Comparison of ENCODE assay signal across 10 cellular contexts in the genomic region with DNA sequence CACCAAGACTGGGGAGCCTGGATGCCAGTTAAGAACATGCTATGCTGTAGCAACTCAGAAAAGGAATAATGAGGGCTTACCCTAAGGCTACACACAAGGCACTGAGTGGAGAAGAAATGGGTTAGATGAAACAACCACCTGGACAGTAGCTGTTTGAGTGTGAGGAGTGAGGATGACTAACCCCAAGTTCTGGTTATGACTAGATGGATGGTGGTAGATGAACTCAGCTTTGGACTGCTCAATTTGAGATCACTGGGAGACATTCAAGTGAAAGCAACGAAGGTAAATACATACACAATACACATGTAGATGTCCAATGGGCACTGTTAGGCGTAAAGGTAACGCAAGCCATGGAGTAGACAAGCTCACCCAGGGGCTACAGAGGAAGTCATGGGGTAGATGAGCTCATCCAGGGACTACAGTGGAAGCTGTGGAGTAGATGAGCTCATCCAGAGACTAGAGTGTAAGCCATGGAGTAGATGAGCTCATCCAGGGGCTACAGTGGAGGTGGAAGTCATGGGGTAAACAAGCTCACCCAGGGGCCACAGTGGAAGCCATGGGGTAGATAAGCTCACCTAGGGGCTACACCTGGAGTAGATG.
DNase-seq lines count a peak whose midpoint lies in the region; ATAC-seq and TF ChIP-seq lines count a peak whose summit lies in the region.
"Had no signal": no experiment of that assay in that cellular context is flagged by ENCODE, and none has a peak within 500 bp of the region (broad histone marks: within the 10 kb centered on the region; RNA-seq: fewer than 3 reads in every experiment).

No MANE protein-coding gene starts in this region.

- H3K9me3 ChIP-seq in OCI-LY3 (ENCODE audit: insufficient read depth, low read length): 0 out of 2 replicates have a peak, but pooled peaks cover 4% of the 10 kb centered on the region

- no peaks in the 10 kb centered on the region for H3K27me3 Mint-ChIP-seq in stimulated activated memory B cell treated with anti-CD40 and anti-IgM and Interleukin-4, amounts not matched to agents 10 μg/mL and 1 μg/mL and 100 μg/mL, for 72 hours
- H3K27me3 Mint-ChIP-seq in immature natural killer cell (ENCODE audit: low read depth in 3 of 3): peaks cover 3 to 4% (median 4%) of the 10 kb centered on the region in 3 donors

- peaks cover 48% of the 10 kb centered on the region for H3K36me3 ChIP-seq in OCI-LY3 (replicated peaks; ENCODE audit: low read depth, low read length)

- peaks cover 24 to 27% of the 10 kb centered on the region in 2 donors for H3K9me3 Mint-ChIP-seq in activated naive CD4-positive, alpha-beta T cell treated with anti-CD3 and anti-CD28 coated beads, Interleukin-2, amount 50 U/mL, for 72 hours
- H3K9me3 Mint-ChIP-seq in stimulated activated memory B cell treated with anti-CD40 and anti-IgM and Interleukin-4, amounts not matched to agents 10 μg/mL and 1 μg/mL and 100 μg/mL, for 72 hours: peaks cover 23% of the 10 kb centered on the region
- peaks cover 13 to 22% (median 18%) of the 10 kb centered on the region in 6 donors for H3K9me3 Mint-ChIP-seq in immature natural killer cell

- H3K36me3 Mint-ChIP-seq in activated naive CD4-positive, alpha-beta T cell treated with anti-CD3 and anti-CD28 coated beads, Interleukin-2, amount 50 U/mL, for 72 hours: peaks cover 28 to 31% of the 10 kb centered on the region in 2 donors
- H3K36me3 Mint-ChIP-seq in stimulated activated memory B cell treated with anti-CD40 and anti-IgM and Interleukin-4, amounts not matched to agents 10 μg/mL and 1 μg/mL and 100 μg/mL, for 72 hours: peaks cover 30% of the 10 kb centered on the region
- peaks cover 20 to 28% (median 28%) of the 10 kb centered on the region in 3 donors for H3K36me3 Mint-ChIP-seq in immature natural killer cell

- H3K4me3 Mint-ChIP-seq in stimulated activated memory B cell treated with anti-CD40 and anti-IgM and Interleukin-4, amounts not matched to agents 10 μg/mL and 1 μg/mL and 100 μg/mL, for 72 hours: no peak overlapping the region
- no peak overlapping the region for H3K4me3 Mint-ChIP-seq in immature natural killer cell

- H3K79me2 ChIP-seq in OCI-LY3 (ENCODE audit: low read length): peaks cover 3% of the 10 kb centered on the region; the same call in 1 of the 2 replicates

- H2AFZ ChIP-seq in OCI-LY3 (ENCODE audit: low read depth, low read length): no peak overlapping the region

- peak overlapping the region; percentile 62 for H3K4me2 ChIP-seq in OCI-LY3 (ENCODE audit: low read length)

- peaks cover 55% of the 10 kb centered on the region for H4K20me1 ChIP-seq in OCI-LY3 (ENCODE audit: insufficient read depth, low read length)

- no peaks in the 10 kb centered on the region for H3K4me1 Mint-ChIP-seq in stimulated activated memory B cell treated with anti-CD40 and anti-IgM and Interleukin-4, amounts not matched to agents 10 μg/mL and 1 μg/mL and 100 μg/mL, for 72 hours
- H3K4me1 Mint-ChIP-seq in immature natural killer cell: no peaks in the 10 kb centered on the region

- TF ChIP-seq CTCF in OCI-LY3 (IDR thresholded peaks at IDR 0.05; ENCODE audit: low read depth, low read length): no peak

- peak in 1 of 2 donors; percentile 38 for DNase-seq in activated naive CD4-positive, alpha-beta T cell treated with anti-CD3 and anti-CD28 coated beads, Interleukin-2, amount 50 U/mL, for 72 hours (ENCODE audit: low spot score in 2 of 2)
- no peak for DNase-seq in activated naive CD4-positive, alpha-beta T cell treated with anti-CD3 and anti-CD28 coated beads, Interleukin-2, amount 50 U/mL, for 16 hours
- DNase-seq in immature natural killer cell (no peak), HT-29 (ENCODE audit: low spot score) (no peak), NCI-H748 treated with DMSO at 0.1 percent for 48 hours (lab: John Stamatoyannopoulos, UW) (no peak)
- DNase-seq: effector CD4-positive, alpha-beta T cell; left lung had no signal

- no peak overlapping the region for H3K9ac ChIP-seq in OCI-LY3 (ENCODE audit: low read length)

- peaks cover 56% of the 10 kb centered on the region for H3K4me1 ChIP-seq in OCI-LY3 (ENCODE audit: low read length)
- H3K4me1 ChIP-seq: left lung had no signal

- H3K27ac ChIP-seq in OCI-LY3 (ENCODE audit: low read length): no peak overlapping the region
- H3K27ac ChIP-seq: left lung had no signal

- H3K4me3 ChIP-seq in OCI-LY3 (ENCODE audit: low read length): peak overlapping the region; percentile 39
- H3K4me3 ChIP-seq: left lung had no signal

- no peak overlapping the region for H3K27ac Mint-ChIP-seq in activated naive CD4-positive, alpha-beta T cell treated with anti-CD3 and anti-CD28 coated beads, Interleukin-2, amount 50 U/mL, for 72 hours
- H3K27ac Mint-ChIP-seq in stimulated activated memory B cell treated with anti-CD40 and anti-IgM and Interleukin-4, amounts not matched to agents 10 μg/mL and 1 μg/mL and 100 μg/mL, for 72 hours: no peak overlapping the region
- H3K27ac Mint-ChIP-seq in immature natural killer cell: no peak overlapping the region

- ATAC-seq in activated naive CD4-positive, alpha-beta T cell treated with anti-CD3 and anti-CD28 coated beads, Interleukin-2, amount 50 U/mL, for 72 hours: peak; percentile 90 to 95
- peak; percentile 82 for ATAC-seq in HG02678 (IDR thresholded peaks at IDR 0.05; ENCODE audit: unreplicated experiment)
- peak; percentile 8 for ATAC-seq in stimulated activated memory B cell treated with anti-CD40 and anti-IgM and Interleukin-4, amounts not matched to agents 10 μg/mL and 1 μg/mL and 100 μg/mL, for 72 hours
- ATAC-seq: left lung had no signal

- H3K27me3 ChIP-seq in OCI-LY3 (ENCODE audit: low read depth, low read length): no peaks in the 10 kb centered on the region
- H3K27me3 ChIP-seq: left lung had no signal

Comparison
In these comparisons a context has a peak if more than half of its experiments do, and no peak if none do; other contexts are left out.
1. ATAC-seq: peak in every context shown above with its lines; median percentile 92 in activated naive CD4-positive, alpha-beta T cell treated with anti-CD3 and anti-CD28 coated beads, Interleukin-2, amount 50 U/mL, for 72 hours; 82 in HG02678; 8 in stimulated activated memory B cell treated with anti-CD40 and anti-IgM and Interleukin-4, amounts not matched to agents 10 μg/mL and 1 μg/mL and 100 μg/mL, for 72 hours.